Comparison of ENCODE assay signal across 8 cellular contexts in the genomic region with DNA sequence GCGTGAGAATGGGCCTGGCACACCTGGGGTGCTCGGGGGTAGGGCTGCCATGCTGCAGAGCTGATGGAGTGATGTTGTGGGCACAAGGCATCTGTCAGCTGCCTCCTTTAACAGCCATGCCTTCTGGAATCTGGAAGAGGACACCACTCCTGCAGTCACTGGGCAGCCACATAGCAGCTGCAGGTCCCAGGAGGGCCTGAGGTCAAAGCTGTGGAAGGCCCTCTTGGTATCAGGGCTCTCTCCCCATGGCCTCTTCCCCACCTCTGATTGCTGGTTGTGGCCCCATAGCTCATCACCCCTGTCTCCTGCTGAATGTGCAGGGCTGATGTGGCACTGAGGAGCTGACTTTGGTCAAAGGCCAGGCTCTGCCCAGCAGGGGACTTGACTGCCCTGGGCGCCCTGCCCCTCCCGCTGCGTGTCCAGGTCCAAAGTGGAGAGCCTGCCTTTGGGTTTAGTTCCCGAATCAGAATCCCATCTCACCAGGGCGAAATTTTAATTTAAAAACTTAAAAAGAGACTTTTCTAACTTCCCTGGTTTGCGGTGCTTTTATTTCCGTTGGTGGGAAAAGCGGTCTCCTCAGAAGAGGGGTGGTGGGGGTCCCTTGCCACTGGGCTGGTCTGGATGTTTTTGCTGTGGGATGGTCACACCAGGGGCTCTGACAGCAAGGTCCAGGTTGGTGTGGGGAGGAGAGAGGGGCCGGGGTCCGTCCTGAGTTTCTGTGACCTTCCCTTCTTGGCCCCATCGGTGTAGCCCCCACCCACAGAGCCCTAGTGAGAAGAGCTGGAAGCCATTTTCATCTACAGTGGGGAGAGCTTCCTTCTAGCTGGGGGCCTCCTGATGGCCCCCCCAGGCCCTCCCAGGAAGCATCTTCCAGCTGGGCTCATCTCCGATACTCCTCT. TPM values are rescaled to one million over a fixed set of nuclear protein-coding genes. Genes with fewer than 3 reads are reported as not detected.
A peak's percentile ranks its signal among the peaks of the same experiment; 100 is the strongest.
DNase-seq lines count a peak whose midpoint lies in the region; ATAC-seq and TF ChIP-seq lines count a peak whose summit lies in the region.

No MANE protein-coding gene starts in this region.

- H3K27me3 Mint-ChIP-seq in endothelial cell (ENCODE audit: unreplicated experiment), result peaks cover 26% of the 10 kb centered on the region
- H3K27me3 Mint-ChIP-seq in stimulated activated naive CD8-positive, alpha-beta T cell treated with anti-CD3 and anti-CD28 coated beads, Interleukin-15, amount 100 ng/mL, for 72 hours, result no peaks in the 10 kb centered on the region

- ATAC-seq in stimulated activated naive CD8-positive, alpha-beta T cell treated with anti-CD3 and anti-CD28 coated beads, Interleukin-15, amount 100 ng/mL, for 72 hours, result peak; percentile 3
- ATAC-seq in HG03469 (IDR thresholded peaks at IDR 0.05; ENCODE audit: unreplicated experiment), result no peak

- TF ChIP-seq CTCF in endothelial cell (IDR thresholded peaks at IDR 0.05; ENCODE audit: unreplicated experiment), result no peak

- no peaks in the 10 kb centered on the region for H3K9me3 Mint-ChIP-seq in endothelial cell (ENCODE audit: unreplicated experiment)
- H3K9me3 Mint-ChIP-seq in stimulated activated naive CD8-positive, alpha-beta T cell treated with anti-CD3 and anti-CD28 coated beads, Interleukin-15, amount 100 ng/mL, for 72 hours, result no peaks in the 10 kb centered on the region

- peak overlapping the region; percentile 68 for H3K27ac ChIP-seq in KOPT-K1 (ENCODE audit: low read depth, low read length, poor library complexity, severe bottlenecking)

- H3K36me3 Mint-ChIP-seq in endothelial cell (ENCODE audit: low read depth, unreplicated experiment), result peaks cover 7% of the 10 kb centered on the region

- peak; percentile 82 for DNase-seq in activated CD8-positive, alpha-beta memory T cell treated with anti-CD3 and anti-CD28 coated beads for 24 hours
- DNase-seq in activated CD8-positive, alpha-beta memory T cell treated with anti-CD3 and anti-CD28 coated beads, Interleukin-2, amount 50 U/mL, for 4 hours, result no peak
- DNase-seq in endothelial cell (ENCODE audit: low spot score) (no peak), NCI-H2029 (lab: John Stamatoyannopoulos, UW) (no peak), Kasumi-1 (lab: John Stamatoyannopoulos, UW) (no peak)
- peak; percentile 62 to 71 for DNase-seq in stimulated activated naive CD8-positive, alpha-beta T cell treated with anti-CD3 and anti-CD28 coated beads, Interleukin-15, amount 100 ng/mL, for 72 hours

- peaks cover 70% of the 10 kb centered on the region for H3K36me3 ChIP-seq in KOPT-K1 (ENCODE audit: insufficient read depth, low read length)

- peaks cover 23% of the 10 kb centered on the region for H3K4me1 Mint-ChIP-seq in endothelial cell (ENCODE audit: unreplicated experiment)
- H3K4me1 Mint-ChIP-seq in stimulated activated naive CD8-positive, alpha-beta T cell treated with anti-CD3 and anti-CD28 coated beads, Interleukin-15, amount 100 ng/mL, for 72 hours, result peaks cover 82% of the 10 kb centered on the region

- peak overlapping the region; percentile 36 for H3K27ac Mint-ChIP-seq in endothelial cell (ENCODE audit: unreplicated experiment)
- H3K27ac Mint-ChIP-seq in stimulated activated naive CD8-positive, alpha-beta T cell treated with anti-CD3 and anti-CD28 coated beads, Interleukin-15, amount 100 ng/mL, for 72 hours, result peak overlapping the region; percentile 94 to 100

- H3K9me3 ChIP-seq in KOPT-K1 (ENCODE audit: insufficient read depth, low read length, poor library complexity, severe bottlenecking), result no peaks in the 10 kb centered on the region

- H3K4me3 Mint-ChIP-seq in endothelial cell (ENCODE audit: unreplicated experiment), result no peak overlapping the region
- H3K4me3 Mint-ChIP-seq in stimulated activated naive CD8-positive, alpha-beta T cell treated with anti-CD3 and anti-CD28 coated beads, Interleukin-15, amount 100 ng/mL, for 72 hours, result peak overlapping the region; percentile 91 to 93

RNA-seq across cellular contexts. Expression of a gene that starts 5.9 kb away (rescaled TPM):
- total RNA-seq in endothelial cell (ENCODE audit: unreplicated experiment), result 90.4 TPM

RNA-seq across cellular contexts. Expression of a gene that starts 30.7 kb away (rescaled TPM):
- 18.7 TPM for total RNA-seq in endothelial cell (ENCODE audit: unreplicated experiment)

RNA-seq across cellular contexts. Expression of a gene that starts 37.1 kb away (rescaled TPM):
- 15.0 TPM for total RNA-seq in endothelial cell (ENCODE audit: unreplicated experiment)

Comparison
In these comparisons a context has a peak if more than half of its experiments do, and no peak if none do; other contexts are left out.
1. DNase-seq: peak in activated CD8-positive, alpha-beta memory T cell treated with anti-CD3 and anti-CD28 coated beads for 24 hours (single experiment) and stimulated activated naive CD8-positive, alpha-beta T cell treated with anti-CD3 and anti-CD28 coated beads, Interleukin-15, amount 100 ng/mL, for 72 hours (2 of 2); none in activated CD8-positive, alpha-beta memory T cell treated with anti-CD3 and anti-CD28 coated beads, Interleukin-2, amount 50 U/mL, for 4 hours (single experiment), endothelial cell (single experiment), NCI-H2029 (single experiment) and Kasumi-1 (0 of 2).